In genomic region chr4:169689681-169690080, GRCh38 we compare ENCODE assay signal across 14 cellular contexts.
"Had no signal": no experiment of that assay in that cellular context is flagged by ENCODE, and none has a peak within 500 bp of the region (broad histone marks: within the 10 kb centered on the region; RNA-seq: fewer than 3 reads in every experiment).

No MANE protein-coding gene starts in this region.

- H3K9me3 ChIP-seq: gastroesophageal sphincter, left ventricle myocardium inferior, lower lobe of right lung had no signal

- ATAC-seq: esophagus mucosa, gastroesophageal sphincter, lower lobe of right lung, natural killer cell, right cardiac atrium had no signal

- H3K27me3 ChIP-seq: gastroesophageal sphincter had no signal

- H3K27ac ChIP-seq: gastroesophageal sphincter, left ventricle myocardium inferior, lower lobe of right lung had no signal

- FAIRE-seq: keratinocyte had no signal

- DNase-seq: effector memory CD4-positive, alpha-beta T cell; glutamatergic neuron; left ventricle myocardium inferior; lower lobe of right lung; natural killer cell; posterior cingulate gyrus; right cardiac atrium; small intestine; stimulated activated CD4-positive, alpha-beta T cell treated with anti-CD3 and anti-CD28 coated beads, Interleukin-12 subunit alpha, Interleukin-12 subunit beta, amount 100 ng/mL, for 4 hours; stimulated activated naive CD4-positive, alpha-beta T cell; trophoblast cell had no signal

- H3K4me3 ChIP-seq: gastroesophageal sphincter, left ventricle myocardium inferior, lower lobe of right lung had no signal

- H3K4me1 ChIP-seq: gastroesophageal sphincter, left ventricle myocardium inferior, lower lobe of right lung had no signal
